Comparison of ENCODE assay signal across 21 cellular contexts in genomic region chr9:91530829-91531228, GRCh38.
"Had no signal": no experiment of that assay in that cellular context is flagged by ENCODE, and none has a peak within 500 bp of the region (broad histone marks: within the 10 kb centered on the region; RNA-seq: fewer than 3 reads in every experiment).

No MANE protein-coding gene starts in this region.

- H3K4me1 ChIP-seq: body of pancreas, gastroesophageal sphincter, heart right ventricle, pancreas, thyroid gland, uterus had no signal

- DNase-seq: activated B cell treated with CpG ODN at 0.5 μM for 24 hours; activated CD4-positive, alpha-beta T cell treated with anti-CD3 and anti-CD28 coated beads for 48 hours; activated CD8-positive, alpha-beta T cell treated with anti-CD3 and anti-CD28 coated beads for 36 hours; activated effector memory CD4-positive, alpha-beta T cell treated with Interleukin-2 at 50 U/mL for 16 hours; activated naive CD4-positive, alpha-beta T cell treated with anti-CD3 and anti-CD28 coated beads, Interleukin-2, amount 50 U/mL, for 16 hours; activated T-cell treated with anti-CD3 and anti-CD28 coated beads, Interleukin-2, amount 50 U/mL, for 4 hours; amygdala; body of pancreas; central memory CD4-positive, alpha-beta T cell; cortex of kidney; effector CD4-positive, alpha-beta T cell; heart right ventricle; left colon; naive B cell; pancreas; thyroid gland; uterus had no signal

- H3K27me3 ChIP-seq: body of pancreas, gastroesophageal sphincter, pancreas, thyroid gland, uterus had no signal

- H3K36me3 ChIP-seq: gastroesophageal sphincter, heart right ventricle, pancreas, thyroid gland, uterus had no signal

- H3K27ac ChIP-seq: body of pancreas, gastroesophageal sphincter, heart right ventricle, pancreas, thyroid gland, uterus had no signal

- FAIRE-seq: endothelial cell of umbilical vein, islet of Langerhans, pancreas had no signal

- H3K9me3 ChIP-seq: body of pancreas, pancreas, thyroid gland, uterus had no signal

- H3K4me3 ChIP-seq: body of pancreas, gastroesophageal sphincter, heart right ventricle, lung, pancreas, thyroid gland, uterus had no signal
